In genomic region chrX:37685452-37686347, GRCh38 we compare ENCODE assay signal across 8 cellular contexts. TPM values are rescaled to one million over a fixed set of nuclear protein-coding genes. Genes with fewer than 3 reads are reported as not detected.
DNase-seq lines count a peak whose midpoint lies in the region; ATAC-seq and TF ChIP-seq lines count a peak whose summit lies in the region.

Gene XK (plus strand): TSS chrX:37685791. CDS start chrX:37685962, 171 bp downstream.

- no peaks in the 10 kb centered on the region for H3K9me3 Mint-ChIP-seq in activated CD8-positive, alpha-beta memory T cell treated with anti-CD3 and anti-CD28 coated beads, Interleukin-2, amount 10 ng/mL, durations not matched to agents 7 days and 5 days (ENCODE audit: low read depth)
- H3K9me3 Mint-ChIP-seq in stimulated activated naive CD8-positive, alpha-beta T cell treated with anti-CD3 and anti-CD28 coated beads, Interleukin-15, amount 100 ng/mL, for 72 hours: no peaks in the 10 kb centered on the region

- H3K36me3 Mint-ChIP-seq in activated CD8-positive, alpha-beta memory T cell treated with anti-CD3 and anti-CD28 coated beads, Interleukin-2, amount 10 ng/mL, durations not matched to agents 7 days and 5 days: no peaks in the 10 kb centered on the region

- H3K4me3 ChIP-seq in mucosa of stomach (ENCODE audit: low read length): peak within 1 kb of the TSS; percentile 60

- no peak within 1 kb of the TSS for H3K27ac Mint-ChIP-seq in activated CD8-positive, alpha-beta memory T cell treated with anti-CD3 and anti-CD28 coated beads, Interleukin-2, amount 10 ng/mL, durations not matched to agents 7 days and 5 days
- H3K27ac Mint-ChIP-seq in stimulated activated naive CD8-positive, alpha-beta T cell treated with anti-CD3 and anti-CD28 coated beads, Interleukin-15, amount 100 ng/mL, for 72 hours: no peak within 1 kb of the TSS

- TF ChIP-seq CTCF in GM13976 (IDR thresholded peaks at IDR 0.05; ENCODE audit: borderline replicate concordance, control extremely low read depth, extremely low read depth, insufficient read depth, missing control alignments): no peak

- H3K4me1 ChIP-seq in mucosa of stomach (ENCODE audit: control insufficient read depth, insufficient read depth, low read length): peaks cover 8% of the 10 kb centered on the region

- CTCF ChIA-PET in activated CD8-positive, alpha-beta memory T cell treated with anti-CD3 and anti-CD28 coated beads, Interleukin-2, amount 10 ng/mL, durations not matched to agents 7 days and 5 days (lab: Charles Lee): no interaction called here

- H3K4me1 Mint-ChIP-seq in activated CD8-positive, alpha-beta memory T cell treated with anti-CD3 and anti-CD28 coated beads, Interleukin-2, amount 10 ng/mL, durations not matched to agents 7 days and 5 days: peaks cover 5% of the 10 kb centered on the region
- no peaks in the 10 kb centered on the region for H3K4me1 Mint-ChIP-seq in stimulated activated naive CD8-positive, alpha-beta T cell treated with anti-CD3 and anti-CD28 coated beads, Interleukin-15, amount 100 ng/mL, for 72 hours

- DNase-seq in GM13976 (ENCODE audit: low spot score) (peak; percentile 34), NCI-H345 treated with DMSO at 0.1 percent for 48 hours (lab: John Stamatoyannopoulos, UW; ENCODE audit: unreplicated experiment) (peak; percentile 11)
- DNase-seq in activated CD8-positive, alpha-beta memory T cell treated with anti-CD3 and anti-CD28 coated beads, Interleukin-2, amount 10 ng/mL, durations not matched to agents 7 days and 5 days: peak; percentile 64
- DNase-seq in stimulated activated naive CD8-positive, alpha-beta T cell treated with anti-CD3 and anti-CD28 coated beads, Interleukin-15, amount 100 ng/mL, for 72 hours: peak; percentile 26 to 44

- in situ Hi-C loops in GM13976 (cut with MboI; ENCODE audit: low sequenced_read_pairs, unreplicated experiment): no loop called here

- peak within 1 kb of the TSS; percentile 59 for H3K4me3 Mint-ChIP-seq in activated CD8-positive, alpha-beta memory T cell treated with anti-CD3 and anti-CD28 coated beads, Interleukin-2, amount 10 ng/mL, durations not matched to agents 7 days and 5 days
- H3K4me3 Mint-ChIP-seq in stimulated activated naive CD8-positive, alpha-beta T cell treated with anti-CD3 and anti-CD28 coated beads, Interleukin-15, amount 100 ng/mL, for 72 hours: peak within 1 kb of the TSS; percentile 66 to 73

- no peaks in the 10 kb centered on the region for H3K9me3 ChIP-seq in mucosa of stomach (ENCODE audit: control insufficient read depth, low read length)

- ATAC-seq in HG02884 (IDR thresholded peaks at IDR 0.05; ENCODE audit: unreplicated experiment) (peak; percentile 73), esophagus mucosa (peak; percentile 84), GM21737 (IDR thresholded peaks at IDR 0.05; ENCODE audit: unreplicated experiment) (no peak)
- peak; percentile 86 for ATAC-seq in activated CD8-positive, alpha-beta memory T cell treated with anti-CD3 and anti-CD28 coated beads, Interleukin-2, amount 10 ng/mL, durations not matched to agents 7 days and 5 days
- ATAC-seq in stimulated activated naive CD8-positive, alpha-beta T cell treated with anti-CD3 and anti-CD28 coated beads, Interleukin-15, amount 100 ng/mL, for 72 hours: peak; percentile 92

- no peaks in the 10 kb centered on the region for H3K27me3 ChIP-seq in mucosa of stomach (ENCODE audit: control insufficient read depth, insufficient read depth, low read length)

- H3K9ac ChIP-seq in mucosa of stomach (ENCODE audit: low read length): peak within 1 kb of the TSS; percentile 66

- H3K36me3 ChIP-seq in mucosa of stomach (ENCODE audit: control insufficient read depth, insufficient read depth, low read length): no peaks in the 10 kb centered on the region

- H3K27me3 Mint-ChIP-seq in activated CD8-positive, alpha-beta memory T cell treated with anti-CD3 and anti-CD28 coated beads, Interleukin-2, amount 10 ng/mL, durations not matched to agents 7 days and 5 days: no peaks in the 10 kb centered on the region
- H3K27me3 Mint-ChIP-seq in stimulated activated naive CD8-positive, alpha-beta T cell treated with anti-CD3 and anti-CD28 coated beads, Interleukin-15, amount 100 ng/mL, for 72 hours: no peaks in the 10 kb centered on the region

RNA-seq across cellular contexts. Expression of gene XK, which starts in this region (rescaled TPM):
- total RNA-seq in activated CD8-positive, alpha-beta memory T cell treated with anti-CD3 and anti-CD28 coated beads, Interleukin-2, amount 10 ng/mL, durations not matched to agents 7 days and 5 days: under 1 TPM; 0.09 to 0.14 TPM
- 2.7 TPM for total RNA-seq in esophagus mucosa

Comparison
In these comparisons a context has a peak if more than half of its experiments do, and no peak if none do; other contexts are left out.
1. Peak in DNase-seq and ATAC-seq in activated CD8-positive, alpha-beta memory T cell treated with anti-CD3 and anti-CD28 coated beads, Interleukin-2, amount 10 ng/mL, durations not matched to agents 7 days and 5 days; RNA of the gene not detected or under 1 TPM.
2. DNase-seq: peak in every context shown above with its lines; median percentile 64 in activated CD8-positive, alpha-beta memory T cell treated with anti-CD3 and anti-CD28 coated beads, Interleukin-2, amount 10 ng/mL, durations not matched to agents 7 days and 5 days; 35 in stimulated activated naive CD8-positive, alpha-beta T cell treated with anti-CD3 and anti-CD28 coated beads, Interleukin-15, amount 100 ng/mL, for 72 hours; 34 in GM13976; 11 in NCI-H345 treated with DMSO at 0.1 percent for 48 hours.